8 cellular contexts compared by ENCODE assay signal in genomic region chrX:19535481-19535880, GRCh38. TPM values are rescaled to one million over a fixed set of nuclear protein-coding genes. Genes with fewer than 3 reads are reported as not detected.
DNase-seq lines count a peak whose midpoint lies in the region; ATAC-seq, FAIRE-seq and TF ChIP-seq lines count a peak whose summit lies in the region.

No MANE protein-coding gene starts in this region.

- intact Hi-C loops in head of caudate nucleus (cut with DNase I), result no loop called here

- H3K4me3 Mint-ChIP-seq in HFFc6, result no peak overlapping the region

- H3K27me3 ChIP-seq in BJ (ENCODE audit: control insufficient read depth, insufficient read depth, low read length), result no peaks in the 10 kb centered on the region

- H3K27me3 Mint-ChIP-seq in HFFc6 (ENCODE audit: insufficient read depth), result no peaks in the 10 kb centered on the region

- no peak for FAIRE-seq in frontal cortex (lab: Jason Lieb, UNC)

- no peak overlapping the region for H3K27ac Mint-ChIP-seq in HFFc6

- DNase-seq in BJ (ENCODE audit: low read depth) (no peak), HFFc6 (peak; percentile 11), left lobe of liver (ENCODE audit: low spot score) (no peak), frontal cortex (ENCODE audit: low spot score in 2 of 2) (no peak), cortex of kidney (lab: John Stamatoyannopoulos, UW) (no peak), T-helper 1 cell (no peak), head of caudate nucleus (no peak)

- H3K4me1 Mint-ChIP-seq in HFFc6 (ENCODE audit: low read depth), result no peaks in the 10 kb centered on the region

- CTCF ChIA-PET in BJ (lab: Yijun Ruan, JAX), result interaction anchor here (0.6 to 3.9 kb wide), 6 partner anchors 9 to 164 kb away, joined by 3 to 23 read pairs (median 3); no protein-coding TSS in a partner anchor

- no peak overlapping the region for H3K4me3 ChIP-seq in BJ (ENCODE audit: low read depth, low read length)
- H3K4me3 ChIP-seq in WI38 (ENCODE audit: low read depth, low read length), result no peak overlapping the region

- H3K36me3 Mint-ChIP-seq in HFFc6 (ENCODE audit: low read depth), result no peaks in the 10 kb centered on the region

- peak; percentile 39 for ATAC-seq in left lobe of liver

- no peaks in the 10 kb centered on the region for H3K9me3 Mint-ChIP-seq in HFFc6

- POLR2A ChIA-PET in BJ (lab: Charles Lee), result interaction anchor here (0.6 kb wide), 1 partner anchor 575 kb away, joined by 11 read pairs; no protein-coding TSS in a partner anchor

- TF ChIP-seq CTCF in BJ (IDR thresholded peaks at IDR 0.05; ENCODE audit: insufficient read depth, low read depth, low read length), result peak; percentile 47
- TF ChIP-seq CTCF in HFFc6 (IDR thresholded peaks at IDR 0.05), result peak; percentile 70
- 0 out of 2 replicates have a peak, but pooled peaks have one; percentile 14 for TF ChIP-seq CTCF in WI38 (IDR thresholded peaks at IDR 0.05; ENCODE audit: low read depth, low read length)

- H3K36me3 ChIP-seq in BJ (ENCODE audit: control insufficient read depth, insufficient read depth, low read length), result no peaks in the 10 kb centered on the region

RNA-seq across cellular contexts. Expression of gene MAP3K15, which starts 20.2 kb away (rescaled TPM):
- 0.04 and 0.07 TPM in 2 replicates for polyA plus RNA-seq in BJ (2011; rRNA removed)
- polyA minus RNA-seq in BJ (2011; rRNA and poly(A)+ RNA removed), result 0.14 and 0.21 TPM in 2 replicates
- under 1 TPM; 0.09 to 0.29 (median 0.23) TPM for total RNA-seq in HFFc6 (2021; fragmentation: NEBNext Ultra II Directional; extraction: Animal tissue kit (Norgen Biotek cat#: 25700))
- total RNA-seq in left lobe of liver, result 0.08 TPM
- total RNA-seq in frontal cortex, result 0.82 TPM

Comparison
In these comparisons a context has a peak if more than half of its experiments do, and no peak if none do; other contexts are left out.
1. CTCF ChIP-seq: peak in every context shown above with its lines; median percentile 70 in HFFc6; 47 in BJ; 14 in WI38.